In the genomic region with DNA sequence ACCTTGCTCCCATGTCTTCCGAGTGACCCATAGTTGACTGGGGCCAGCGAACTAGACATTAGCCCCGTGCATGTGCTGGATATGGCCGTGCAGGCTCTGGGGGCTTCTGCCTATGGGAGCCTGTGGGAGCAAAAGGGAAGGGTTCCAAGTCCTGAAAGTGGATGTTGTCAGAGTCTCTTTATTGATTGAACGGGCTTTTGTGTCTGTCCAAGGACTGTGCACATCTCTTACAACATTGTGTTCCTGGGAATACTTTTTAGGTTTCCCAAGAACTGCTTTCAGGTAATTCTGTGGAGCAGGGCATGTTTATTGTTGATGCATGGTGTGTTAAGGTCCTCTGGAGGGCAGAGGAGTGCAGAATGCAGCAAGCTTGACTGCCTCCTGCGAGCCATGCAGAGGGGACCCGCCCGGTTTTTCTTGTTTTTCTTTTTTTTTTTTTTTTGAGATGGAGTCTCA, we compare ENCODE assay signal across 12 cellular contexts. TPM values are rescaled to one million over a fixed set of nuclear protein-coding genes. Genes with fewer than 3 reads are reported as not detected.
DNase-seq lines count a peak whose midpoint lies in the region; ATAC-seq and TF ChIP-seq lines count a peak whose summit lies in the region.
"Had no signal": no experiment of that assay in that cellular context is flagged by ENCODE, and none has a peak within 500 bp of the region (broad histone marks: within the 10 kb centered on the region; RNA-seq: fewer than 3 reads in every experiment).

No MANE protein-coding gene starts in this region.

- no peak overlapping the region for H3K27ac ChIP-seq in BLaER1
- H3K27ac ChIP-seq in WERI-Rb-1, result no peak overlapping the region
- no peak overlapping the region for H3K27ac ChIP-seq in left lung
- H3K27ac ChIP-seq in suprapubic skin, result no peak overlapping the region
- H3K27ac ChIP-seq: esophagus muscularis mucosa had no signal

- peaks cover under 1% of the 10 kb centered on the region; the same call in 1 of the 2 replicates for H3K9me3 ChIP-seq in BLaER1
- H3K9me3 ChIP-seq in WERI-Rb-1 (ENCODE audit: severe bottlenecking), result no peaks in the 10 kb centered on the region
- no peaks in the 10 kb centered on the region for H3K9me3 ChIP-seq in left lung
- H3K9me3 ChIP-seq in suprapubic skin, result no peaks in the 10 kb centered on the region
- H3K9me3 ChIP-seq: esophagus muscularis mucosa had no signal

- H3K4me3 ChIP-seq in BLaER1 (no peak overlapping the region), GM12875 (ENCODE audit: low read depth, low read length) (no peak overlapping the region), WERI-Rb-1 (ENCODE audit: low read depth, low read length) (no peak overlapping the region), left lung (no peak overlapping the region), suprapubic skin (no peak overlapping the region)
- H3K4me3 ChIP-seq: esophagus muscularis mucosa had no signal

- no peak for TF ChIP-seq EP300 in suprapubic skin (IDR thresholded peaks at IDR 0.05)

- H3K4me1 ChIP-seq in BLaER1 (peaks cover 86% of the 10 kb centered on the region), left lung (peaks cover 0 to 30% of the 10 kb centered on the region in 2 donors), suprapubic skin (peaks cover 33% of the 10 kb centered on the region)

- ATAC-seq in left lung (peak; percentile 37), GM21447 (IDR thresholded peaks at IDR 0.05; ENCODE audit: unreplicated experiment) (no peak)

- TF ChIP-seq CTCF in GM12875 (IDR thresholded peaks at IDR 0.05; ENCODE audit: borderline replicate concordance, insufficient read depth, low read depth, low read length) (peak; percentile 20; the same call in 1 of the 2 replicates), WERI-Rb-1 (IDR thresholded peaks at IDR 0.05; ENCODE audit: low read depth, low read length) (peak; percentile 42; the same call in 1 of the 2 replicates), left lung (IDR thresholded peaks at IDR 0.05) (no peak), suprapubic skin (IDR thresholded peaks at IDR 0.05) (no peak)

- intact Hi-C loops in left lung (cut with DNase I), result no loop called here

- H4K20me1 ChIP-seq in BLaER1, result peaks cover 42% of the 10 kb centered on the region

- peak overlapping the region; percentile 14; the same call in 1 of the 2 replicates for H3K4me2 ChIP-seq in BLaER1

- DNase-seq in WERI-Rb-1 (no peak), left lung (no peak), suprapubic skin (ENCODE audit: low spot score in 2 of 2) (no peak), SKM-1 (lab: John Stamatoyannopoulos, UW; ENCODE audit: unreplicated experiment) (no peak), putamen (ENCODE audit: low spot score) (no peak)
- DNase-seq: activated CD8-positive, alpha-beta memory T cell treated with anti-CD3 and anti-CD28 coated beads, Interleukin-2, amount 50 U/mL, for 48 hours; KG1; NCI-H526 treated with DMSO at 0.1 percent for 48 hours had no signal

- H3K36me3 ChIP-seq in BLaER1, result peaks cover 3% of the 10 kb centered on the region; the same call in 1 of the 2 replicates
- H3K36me3 ChIP-seq in WERI-Rb-1, result peaks cover 17% of the 10 kb centered on the region
- H3K36me3 ChIP-seq in left lung, result no peaks in the 10 kb centered on the region
- H3K36me3 ChIP-seq in suprapubic skin, result no peaks in the 10 kb centered on the region
- H3K36me3 ChIP-seq: esophagus muscularis mucosa had no signal

- H3K9ac ChIP-seq in BLaER1, result no peak overlapping the region

- TF ChIP-seq POLR2A in suprapubic skin (IDR thresholded peaks at IDR 0.05), result no peak

- H3K27me3 ChIP-seq in BLaER1 (no peaks in the 10 kb centered on the region), WERI-Rb-1 (ENCODE audit: insufficient read depth, low read depth, severe bottlenecking) (no peaks in the 10 kb centered on the region), left lung (no peaks in the 10 kb centered on the region), suprapubic skin (no peaks in the 10 kb centered on the region)
- H3K27me3 ChIP-seq: esophagus muscularis mucosa had no signal

- 53% methylated on average over 5 of the region's 8 CpGs for WGBS in suprapubic skin

RNA-seq across cellular contexts. Expression of a gene that starts 5.0 kb away (rescaled TPM):
- total RNA-seq in left lung, result 10 to 100 TPM in 1 of 2 donors, 1 to 10 TPM in 1; 9.9 to 11.4 TPM
- 10 to 100 TPM in 3 of 4 donors, 1 to 10 TPM in 1; 8.0 to 25.4 (median 15.8) TPM for total RNA-seq in suprapubic skin

RNA-seq across cellular contexts. Expression of a gene that starts 44.7 kb away (rescaled TPM):
- total RNA-seq in left lung (10 to 100 TPM; 12.5 to 23.1 TPM), suprapubic skin (1 to 10 TPM in 1 of 4 donors, under 1 TPM in 1, not detected in 2; 0.24 to 1.5 TPM)

RNA-seq across cellular contexts. Expression of a gene that starts 56.5 kb away (rescaled TPM):
- total RNA-seq in left lung, result 10 to 100 TPM in 1 of 2 donors, 1 to 10 TPM in 1; 9.3 to 20.2 TPM
- total RNA-seq in suprapubic skin, result 1 to 10 TPM in 3 of 4 donors, under 1 TPM in 1; 0.83 to 3.1 (median 1.3) TPM

Comparison
In these comparisons a context has a peak if more than half of its experiments do, and no peak if none do; other contexts are left out.
1. CTCF ChIP-seq: peak in GM12875 (single experiment) and WERI-Rb-1 (single experiment); none in left lung (0 of 2) and suprapubic skin (0 of 2).
2. RNA of a gene that starts 44.7 kb away (total RNA-seq): 12.5 to 23.1 TPM in left lung; 0.24 to 1.5 TPM in suprapubic skin; every median in the first group is over 4 times any median in the second.